34 cellular contexts compared by ENCODE assay signal in genomic region chr12:124241776-124242528, GRCh38. TPM values are rescaled to one million over a fixed set of nuclear protein-coding genes. Genes with fewer than 3 reads are reported as not detected.
"Had no signal": no experiment of that assay in that cellular context is flagged by ENCODE, and none has a peak within 500 bp of the region (broad histone marks: within the 10 kb centered on the region; RNA-seq: fewer than 3 reads in every experiment).

No MANE protein-coding gene starts in this region.

- DNase-seq: activated CD4-positive, alpha-beta T cell treated with anti-CD3 and anti-CD28 coated beads, Interleukin-2, amount 10 ng/mL, durations not matched to agents 24 days and 14 days; activated CD4-positive, alpha-beta T cell treated with anti-CD3 and anti-CD28 coated beads, Interleukin-2, amount 50 U/mL, for 4 hours; activated CD4-positive, CD25-positive, alpha-beta regulatory T cell; activated CD8-positive, alpha-beta T cell treated with anti-CD3 and anti-CD28 coated beads for 36 hours; activated gamma-delta T cell treated with Interleukin-2 at 50 U/mL for 16 hours; activated naive CD4-positive, alpha-beta T cell treated with anti-CD3 and anti-CD28 coated beads for 36 hours; activated T-cell treated with anti-CD3 and anti-CD28 coated beads, Interleukin-2, amount 50 U/mL, for 1 hour; activated T-cell treated with anti-CD3 and anti-CD28 coated beads, Interleukin-2, amount 50 U/mL, for 72 hours; adrenal gland; body of pancreas; NCI-H1105; NCI-H1417 treated with DMSO at 0.1 percent for 48 hours; NCI-H1694; NCI-H1930; NCI-H2081 treated with DMSO at 0.1 percent for 48 hours; NCI-H226; NCI-H446 treated with DMSO at 0.1 percent for 48 hours; NCI-H524; NCI-H69; NK-92 treated with Interleukin-12 subunit alpha and Interleukin-12 subunit beta, amount 100 ng/mL, for 24 hours; PC-9; SIG-M5; T-cell; T-helper 17 cell had no signal

- H3K36me3 Mint-ChIP-seq: activated naive CD4-positive, alpha-beta T cell treated with anti-CD3 and anti-CD28 coated beads, Interleukin-2, amount 50 U/mL, for 72 hours; T-cell had no signal

- H3K9me3 ChIP-seq: adrenal gland, body of pancreas had no signal

- H3K27me3 ChIP-seq: adrenal gland, body of pancreas, breast epithelium had no signal

- H3K4me1 Mint-ChIP-seq: activated CD4-positive, alpha-beta T cell treated with anti-CD3 and anti-CD28 coated beads, Interleukin-2, amount 10 ng/mL, durations not matched to agents 24 days and 14 days; activated T-helper 17 cell treated with anti-CD3 and anti-CD28 coated beads, Interleukin-2, amount 50 U/mL, for 72 hours; T-cell; T-helper 17 cell had no signal

- H3K36me3 ChIP-seq: adrenal gland, breast epithelium had no signal

- H3K27ac ChIP-seq: adrenal gland, body of pancreas, breast epithelium, PC-9, RWPE1, VCaP had no signal

- H3K4me1 ChIP-seq: adrenal gland, body of pancreas, breast epithelium had no signal

- FAIRE-seq: astrocyte, RCC 7860 had no signal

- H3K27ac Mint-ChIP-seq: activated CD4-positive, alpha-beta T cell treated with anti-CD3 and anti-CD28 coated beads, Interleukin-2, amount 10 ng/mL, durations not matched to agents 24 days and 14 days; activated CD8-positive, alpha-beta T cell treated with anti-CD3 and anti-CD28 coated beads for 36 hours; activated naive CD4-positive, alpha-beta T cell treated with anti-CD3 and anti-CD28 coated beads for 36 hours; activated naive CD4-positive, alpha-beta T cell treated with anti-CD3 and anti-CD28 coated beads, Interleukin-2, amount 50 U/mL, for 72 hours; activated T-cell treated with anti-CD3 and anti-CD28 coated beads, Interleukin-2, amount 50 U/mL, for 72 hours; activated T-helper 17 cell treated with anti-CD3 and anti-CD28 coated beads, Interleukin-2, amount 50 U/mL, for 72 hours; T-cell; T-helper 17 cell had no signal

- H3K9me3 Mint-ChIP-seq: activated T-cell treated with anti-CD3 and anti-CD28 coated beads, Interleukin-2, amount 50 U/mL, for 72 hours had no signal

- H3K4me3 ChIP-seq: adrenal gland, body of pancreas, breast epithelium, PC-9 had no signal

- H3K4me3 Mint-ChIP-seq: activated CD4-positive, alpha-beta T cell treated with anti-CD3 and anti-CD28 coated beads, Interleukin-2, amount 10 ng/mL, durations not matched to agents 24 days and 14 days; activated CD8-positive, alpha-beta T cell treated with anti-CD3 and anti-CD28 coated beads for 36 hours; activated naive CD4-positive, alpha-beta T cell treated with anti-CD3 and anti-CD28 coated beads for 36 hours; activated T-cell treated with anti-CD3 and anti-CD28 coated beads, Interleukin-2, amount 50 U/mL, for 72 hours; activated T-helper 17 cell treated with anti-CD3 and anti-CD28 coated beads, Interleukin-2, amount 50 U/mL, for 72 hours; T-cell; T-helper 17 cell had no signal

RNA-seq across cellular contexts. Expression of gene RFLNA, which starts 52.9 kb away (rescaled TPM):
- total RNA-seq: activated CD4-positive, alpha-beta T cell treated with anti-CD3 and anti-CD28 coated beads, Interleukin-2, amount 10 ng/mL, durations not matched to agents 24 days and 14 days; activated CD8-positive, alpha-beta memory T cell treated with anti-CD3 and anti-CD28 coated beads for 36 hours; activated CD8-positive, alpha-beta T cell treated with anti-CD3 and anti-CD28 coated beads for 36 hours; activated naive CD4-positive, alpha-beta T cell treated with anti-CD3 and anti-CD28 coated beads for 36 hours; activated T-cell treated with anti-CD3 and anti-CD28 coated beads, Interleukin-2, amount 50 U/mL, for 72 hours; activated T-helper 17 cell treated with anti-CD3 and anti-CD28 coated beads, Interleukin-2, amount 50 U/mL, for 72 hours; cardiac septum; PC-9; SK-MEL-5; T-cell; T-helper 17 cell had no signal
